ENCODE assay signal across 21 cellular contexts in the genomic region with DNA sequence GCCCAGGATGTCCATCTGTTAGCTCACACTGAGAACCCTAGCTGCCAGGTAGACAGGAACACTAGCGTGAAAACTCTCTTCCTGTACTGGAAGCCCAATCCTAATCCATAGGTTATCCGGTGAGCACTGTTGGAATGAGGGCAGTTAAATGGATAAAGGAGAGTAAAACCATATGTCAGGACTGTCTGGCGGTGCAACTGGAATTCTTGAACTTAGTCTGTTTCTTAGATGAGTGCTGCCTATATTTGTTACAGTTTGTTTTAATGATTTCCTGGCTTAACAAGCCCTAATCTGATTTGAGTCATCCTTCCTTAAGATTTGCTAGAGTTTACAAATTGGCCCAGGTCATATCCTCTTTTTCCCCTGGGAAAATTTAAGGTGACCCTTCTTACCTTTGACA.
"Had no signal": no experiment of that assay in that cellular context is flagged by ENCODE, and none has a peak within 500 bp of the region (broad histone marks: within the 10 kb centered on the region; RNA-seq: fewer than 3 reads in every experiment).

No MANE protein-coding gene starts in this region.

- H3K36me3 ChIP-seq: brain microvascular endothelial cell, cardiac muscle cell had no signal

- H3K27ac ChIP-seq: brain microvascular endothelial cell, cardiac muscle cell, KMS-11, SK-N-MC had no signal

- H3K4me3 ChIP-seq: cardiac muscle cell, SK-N-MC had no signal

- H3K27me3 ChIP-seq: brain microvascular endothelial cell, cardiac muscle cell had no signal

- DNase-seq: activated B cell treated with CpG ODN at 0.5 μM for 24 hours; activated CD4-positive, alpha-beta memory T cell treated with anti-CD3 and anti-CD28 coated beads for 36 hours; activated CD4-positive, alpha-beta T cell treated with anti-CD3 and anti-CD28 coated beads, Interleukin-2, amount 10 ng/mL, durations not matched to agents 7 days and 5 days; activated gamma-delta T cell treated with Interleukin-2 at 50 U/mL for 16 hours; activated naive CD4-positive, alpha-beta T cell treated with anti-CD3 and anti-CD28 coated beads, Interleukin-2, amount 10 ng/mL, durations not matched to agents 7 days and 5 days; activated naive CD8-positive, alpha-beta T cell treated with anti-CD3 and anti-CD28 coated beads for 36 hours; activated T-cell treated with anti-CD3 and anti-CD28 coated beads for 4 hours; activated T-cell treated with anti-CD3 and anti-CD28 coated beads, Interleukin-2, amount 50 U/mL, for 72 hours; brain microvascular endothelial cell; NCI-H1092; NCI-H1417; NCI-H1930; NCI-H2171 treated with DMSO at 0.1 percent for 48 hours; NCI-H226; NCI-H748 treated with DMSO at 0.1 percent for 48 hours; SIG-M5; T-helper 17 cell; T-helper 9 cell had no signal

- H3K4me2 ChIP-seq: KMS-11 had no signal

- H3K9ac ChIP-seq: KMS-11 had no signal
